In genomic region chr1:10424034-10424433, GRCh38 we compare ENCODE assay signal across 13 cellular contexts. TPM values are rescaled to one million over a fixed set of nuclear protein-coding genes. Genes with fewer than 3 reads are reported as not detected.
DNase-seq lines count a peak whose midpoint lies in the region; ATAC-seq and TF ChIP-seq lines count a peak whose summit lies in the region.
"Had no signal": no experiment of that assay in that cellular context is flagged by ENCODE, and none has a peak within 500 bp of the region (broad histone marks: within the 10 kb centered on the region; RNA-seq: fewer than 3 reads in every experiment).

No MANE protein-coding gene starts in this region.

- no peaks in the 10 kb centered on the region for H3K9me3 ChIP-seq in WERI-Rb-1 (ENCODE audit: severe bottlenecking)

- H3K27me3 Mint-ChIP-seq in glutamatergic neuron (ENCODE audit: unreplicated experiment) (no peaks in the 10 kb centered on the region), progenitor cell of endocrine pancreas (no peaks in the 10 kb centered on the region)
- no peaks in the 10 kb centered on the region for H3K27me3 Mint-ChIP-seq in activated CD4-positive, alpha-beta T cell treated with anti-CD3 and anti-CD28 coated beads, Interleukin-2, amount 10 ng/mL, durations not matched to agents 24 days and 14 days

- peaks cover 19% of the 10 kb centered on the region for H3K36me3 ChIP-seq in WERI-Rb-1

- H3K36me3 Mint-ChIP-seq in glutamatergic neuron (ENCODE audit: unreplicated experiment) (peaks cover 4% of the 10 kb centered on the region), progenitor cell of endocrine pancreas (ENCODE audit: insufficient read depth) (peaks cover 17% of the 10 kb centered on the region)
- peaks cover 19% of the 10 kb centered on the region for H3K36me3 Mint-ChIP-seq in activated CD4-positive, alpha-beta T cell treated with anti-CD3 and anti-CD28 coated beads, Interleukin-2, amount 10 ng/mL, durations not matched to agents 24 days and 14 days (ENCODE audit: low read depth)

- H3K9me3 Mint-ChIP-seq in glutamatergic neuron (ENCODE audit: unreplicated experiment) (peaks cover 16% of the 10 kb centered on the region), progenitor cell of endocrine pancreas (ENCODE audit: low read depth) (no peaks in the 10 kb centered on the region)
- H3K9me3 Mint-ChIP-seq in activated CD4-positive, alpha-beta T cell treated with anti-CD3 and anti-CD28 coated beads, Interleukin-2, amount 10 ng/mL, durations not matched to agents 24 days and 14 days, result no peaks in the 10 kb centered on the region
- H3K9me3 Mint-ChIP-seq: activated naive CD4-positive, alpha-beta T cell treated with anti-CD3 and anti-CD28 coated beads for 36 hours; T-helper 1 cell treated with Interleukin-12 subunit alpha and Interleukin-12 subunit beta and Interleukin-4 antibody, amounts not matched to agents 30 μg/mL and 1 μg/mL, for 36 hours had no signal

- H3K4me3 ChIP-seq in WERI-Rb-1 (ENCODE audit: low read depth, low read length), result no peak overlapping the region

- TF ChIP-seq CTCF in WERI-Rb-1 (IDR thresholded peaks at IDR 0.05; ENCODE audit: low read depth, low read length), result no peak
- TF ChIP-seq CTCF in glutamatergic neuron (IDR thresholded peaks at IDR 0.05; ENCODE audit: partially characterized antibody, unreplicated experiment), result no peak
- no peak for TF ChIP-seq CTCF in progenitor cell of endocrine pancreas (IDR thresholded peaks at IDR 0.05; ENCODE audit: unreplicated experiment)

- intact Hi-C loops in activated CD4-positive, alpha-beta T cell treated with anti-CD3 and anti-CD28 coated beads, Interleukin-2, amount 10 ng/mL, durations not matched to agents 24 days and 14 days (cut with micrococcal nuclease), result no loop called here

- H3K27ac ChIP-seq in WERI-Rb-1, result peak overlapping the region; percentile 83

- H3K4me1 Mint-ChIP-seq in glutamatergic neuron (ENCODE audit: low read depth, unreplicated experiment) (peaks cover 28% of the 10 kb centered on the region), progenitor cell of endocrine pancreas (ENCODE audit: low read depth) (peaks cover 14% of the 10 kb centered on the region)
- peaks cover 2% of the 10 kb centered on the region for H3K4me1 Mint-ChIP-seq in activated CD4-positive, alpha-beta T cell treated with anti-CD3 and anti-CD28 coated beads, Interleukin-2, amount 10 ng/mL, durations not matched to agents 24 days and 14 days

- no peak overlapping the region for H3K4me3 Mint-ChIP-seq in glutamatergic neuron (ENCODE audit: unreplicated experiment)
- H3K4me3 Mint-ChIP-seq in progenitor cell of endocrine pancreas (ENCODE audit: low read depth), result no peak overlapping the region
- no peak overlapping the region for H3K4me3 Mint-ChIP-seq in activated CD4-positive, alpha-beta T cell treated with anti-CD3 and anti-CD28 coated beads, Interleukin-2, amount 10 ng/mL, durations not matched to agents 24 days and 14 days
- H3K4me3 Mint-ChIP-seq: activated naive CD4-positive, alpha-beta T cell treated with anti-CD3 and anti-CD28 coated beads for 36 hours; T-helper 1 cell treated with Interleukin-12 subunit alpha and Interleukin-12 subunit beta and Interleukin-4 antibody, amounts not matched to agents 30 μg/mL and 1 μg/mL, for 36 hours had no signal

- H3K27ac Mint-ChIP-seq in glutamatergic neuron (ENCODE audit: unreplicated experiment) (peak overlapping the region; percentile 57), progenitor cell of endocrine pancreas (peak overlapping the region; percentile 84)
- H3K27ac Mint-ChIP-seq in activated CD4-positive, alpha-beta T cell treated with anti-CD3 and anti-CD28 coated beads, Interleukin-2, amount 10 ng/mL, durations not matched to agents 24 days and 14 days, result no peak overlapping the region
- H3K27ac Mint-ChIP-seq: activated naive CD4-positive, alpha-beta T cell treated with anti-CD3 and anti-CD28 coated beads for 36 hours; T-helper 1 cell treated with Interleukin-12 subunit alpha and Interleukin-12 subunit beta and Interleukin-4 antibody, amounts not matched to agents 30 μg/mL and 1 μg/mL, for 36 hours had no signal

- ATAC-seq in HG02840 (IDR thresholded peaks at IDR 0.05; ENCODE audit: low FRiP score, unreplicated experiment), result no peak

- POLR2A ChIA-PET in HEK293T (lab: Yijun Ruan, JAX), result interaction anchor here (0.8 kb wide), 1 partner anchor 26 kb away, joined by 3 read pairs; no protein-coding TSS in a partner anchor

- CTCF ChIA-PET in HEK293T (lab: Yijun Ruan, JAX), result interaction anchor here (0.6 kb wide), 1 partner anchor 47 kb away, joined by 4 read pairs; no protein-coding TSS in a partner anchor

- no peaks in the 10 kb centered on the region for H3K27me3 ChIP-seq in WERI-Rb-1 (ENCODE audit: insufficient read depth, low read depth, severe bottlenecking)

- peak; percentile 58 for DNase-seq in GM04503 (ENCODE audit: low read depth)
- no peak for DNase-seq in WERI-Rb-1
- no peak for DNase-seq in glutamatergic neuron
- no peak for DNase-seq in progenitor cell of endocrine pancreas (ENCODE audit: low spot score, unreplicated experiment)
- DNase-seq in activated CD4-positive, alpha-beta T cell treated with anti-CD3 and anti-CD28 coated beads, Interleukin-2, amount 10 ng/mL, durations not matched to agents 24 days and 14 days, result no peak
- no peak for DNase-seq in hepatic stellate cell (ENCODE audit: low spot score)
- DNase-seq in HEK293T (ENCODE audit: extremely low spot score), result no peak
- DNase-seq: activated CD4-positive, alpha-beta T cell treated with anti-CD3 and anti-CD28 coated beads, Interleukin-2, amount 50 U/mL, for 48 hours; activated naive CD4-positive, alpha-beta T cell treated with anti-CD3 and anti-CD28 coated beads for 36 hours; mammary epithelial cell; NCI-H1694 had no signal

TF ChIP-seq in HEK293T, 16 proteins besides CTCF, POLR2A, EP300 and RAD21:
- TF ChIP-seq CTBP1 (IDR thresholded peaks at IDR 0.05; ENCODE audit: borderline replicate concordance), result no peak
- TF ChIP-seq HDGF (IDR thresholded peaks at IDR 0.05; ENCODE audit: borderline replicate concordance), result no peak
- no peak for TF ChIP-seq SUZ12 (IDR thresholded peaks at IDR 0.05)
- no peak for TF ChIP-seq TARDBP (IDR thresholded peaks at IDR 0.05)
- no peak for TF ChIP-seq NFRKB (IDR thresholded peaks at IDR 0.05)
- no peak for TF ChIP-seq ZNF384 (IDR thresholded peaks at IDR 0.05)
- no peak for TF ChIP-seq LEF1 (IDR thresholded peaks at IDR 0.05; ENCODE audit: borderline replicate concordance)
- TF ChIP-seq BHLHE40 (IDR thresholded peaks at IDR 0.05; ENCODE audit: borderline replicate concordance), result no peak
- TF ChIP-seq ELF4 (IDR thresholded peaks at IDR 0.05), result no peak
TF ChIP-seq in HEK293T: peak in this region for 0.

RNA-seq across cellular contexts. Expression of gene CENPS, which starts 6.2 kb away (rescaled TPM):
- total RNA-seq in glutamatergic neuron (ENCODE audit: unreplicated experiment), result 9.3 TPM
- 22.2 and 22.5 TPM in 2 replicates for total RNA-seq in progenitor cell of endocrine pancreas
- total RNA-seq in activated CD4-positive, alpha-beta T cell treated with anti-CD3 and anti-CD28 coated beads, Interleukin-2, amount 10 ng/mL, durations not matched to agents 24 days and 14 days, result 18.8 and 25.1 TPM in 2 replicates

RNA-seq across cellular contexts. Expression of gene PGD, which starts 25.2 kb away (rescaled TPM):
- total RNA-seq in glutamatergic neuron (ENCODE audit: unreplicated experiment), result 304 TPM
- 254 and 263 TPM in 2 replicates for total RNA-seq in progenitor cell of endocrine pancreas
- 142 and 144 TPM in 2 replicates for total RNA-seq in activated CD4-positive, alpha-beta T cell treated with anti-CD3 and anti-CD28 coated beads, Interleukin-2, amount 10 ng/mL, durations not matched to agents 24 days and 14 days

RNA-seq across cellular contexts. Expression of gene CORT, which starts 25.8 kb away (rescaled TPM):
- total RNA-seq in glutamatergic neuron (ENCODE audit: unreplicated experiment), result 0.59 TPM
- total RNA-seq in progenitor cell of endocrine pancreas, result 1.0 and 2.0 TPM in 2 replicates
- total RNA-seq in activated CD4-positive, alpha-beta T cell treated with anti-CD3 and anti-CD28 coated beads, Interleukin-2, amount 10 ng/mL, durations not matched to agents 24 days and 14 days, result 0.40 and 0.52 TPM in 2 replicates

RNA-seq across cellular contexts. Expression of gene DFFA, which starts 48.3 kb away (rescaled TPM):
- total RNA-seq in glutamatergic neuron (ENCODE audit: unreplicated experiment) (38.0 TPM), progenitor cell of endocrine pancreas (47.9 and 54.4 TPM in 2 replicates)
- 57.4 and 58.2 TPM in 2 replicates for total RNA-seq in activated CD4-positive, alpha-beta T cell treated with anti-CD3 and anti-CD28 coated beads, Interleukin-2, amount 10 ng/mL, durations not matched to agents 24 days and 14 days

RNA-seq across cellular contexts. Expression of gene PEX14, which starts 50.7 kb away (rescaled TPM):
- total RNA-seq in glutamatergic neuron (ENCODE audit: unreplicated experiment) (25.8 TPM), progenitor cell of endocrine pancreas (27.8 and 28.7 TPM in 2 replicates)
- 20.7 and 21.6 TPM in 2 replicates for total RNA-seq in activated CD4-positive, alpha-beta T cell treated with anti-CD3 and anti-CD28 coated beads, Interleukin-2, amount 10 ng/mL, durations not matched to agents 24 days and 14 days
